Comparison of ENCODE assay signal across 1 cellular context in the genomic region with DNA sequence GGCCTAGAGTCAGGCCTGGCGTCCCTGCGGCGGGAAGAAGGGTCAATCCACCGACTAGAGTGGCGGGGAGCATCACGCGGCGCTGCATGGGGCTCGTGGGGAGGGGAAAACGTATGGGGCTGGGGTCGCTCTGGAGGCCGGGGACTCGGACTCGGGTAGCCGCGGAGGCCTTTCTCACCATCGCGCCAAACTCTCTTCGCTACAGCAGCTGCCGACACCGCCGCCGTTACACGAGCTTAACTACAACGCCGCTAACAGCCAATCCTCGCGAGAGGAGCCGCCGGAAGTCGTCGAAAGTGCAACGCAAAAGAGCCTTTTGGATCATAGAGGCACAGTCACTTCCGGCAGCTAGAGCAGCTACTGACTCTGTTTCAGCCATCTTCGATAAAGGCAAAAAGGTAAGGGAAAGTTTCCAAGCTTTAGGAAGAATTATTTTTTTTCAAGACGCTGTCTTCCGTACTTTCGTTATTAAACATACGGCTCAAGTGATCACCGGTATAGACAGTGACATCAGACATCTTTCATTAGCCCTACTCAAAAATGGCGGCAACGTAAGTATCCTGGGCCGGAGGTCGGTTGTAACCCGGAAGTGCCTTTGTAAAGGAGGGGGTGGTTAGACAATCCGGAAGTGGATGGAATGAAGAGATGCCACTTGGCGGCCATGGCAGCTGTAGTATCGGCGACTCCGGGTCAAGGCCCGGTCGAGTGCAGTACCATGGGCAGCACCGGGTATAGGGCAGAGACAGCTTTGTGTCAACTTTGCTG.
A peak's percentile ranks its signal among the peaks of the same experiment; 100 is the strongest.
TF ChIP-seq lines count a peak whose summit lies in the region.

A gene (minus strand): TSS at position 247 of the 765 bp plus-strand sequence. CDS start 66 bp downstream, at position 181.
A gene with protein sequence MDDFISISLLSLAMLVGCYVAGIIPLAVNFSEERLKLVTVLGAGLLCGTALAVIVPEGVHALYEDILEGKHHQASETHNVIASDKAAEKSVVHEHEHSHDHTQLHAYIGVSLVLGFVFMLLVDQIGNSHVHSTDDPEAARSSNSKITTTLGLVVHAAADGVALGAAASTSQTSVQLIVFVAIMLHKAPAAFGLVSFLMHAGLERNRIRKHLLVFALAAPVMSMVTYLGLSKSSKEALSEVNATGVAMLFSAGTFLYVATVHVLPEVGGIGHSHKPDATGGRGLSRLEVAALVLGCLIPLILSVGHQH (plus strand): TSS at position 640 of the 765 bp plus-strand sequence. CDS start 678 bp downstream, outside the sequence.

TF ChIP-seq in HepG2, 621 proteins besides CTCF, POLR2A, EP300 and RAD21 (continued from another document and continues in another):
- TF ChIP-seq, protein P1, sequence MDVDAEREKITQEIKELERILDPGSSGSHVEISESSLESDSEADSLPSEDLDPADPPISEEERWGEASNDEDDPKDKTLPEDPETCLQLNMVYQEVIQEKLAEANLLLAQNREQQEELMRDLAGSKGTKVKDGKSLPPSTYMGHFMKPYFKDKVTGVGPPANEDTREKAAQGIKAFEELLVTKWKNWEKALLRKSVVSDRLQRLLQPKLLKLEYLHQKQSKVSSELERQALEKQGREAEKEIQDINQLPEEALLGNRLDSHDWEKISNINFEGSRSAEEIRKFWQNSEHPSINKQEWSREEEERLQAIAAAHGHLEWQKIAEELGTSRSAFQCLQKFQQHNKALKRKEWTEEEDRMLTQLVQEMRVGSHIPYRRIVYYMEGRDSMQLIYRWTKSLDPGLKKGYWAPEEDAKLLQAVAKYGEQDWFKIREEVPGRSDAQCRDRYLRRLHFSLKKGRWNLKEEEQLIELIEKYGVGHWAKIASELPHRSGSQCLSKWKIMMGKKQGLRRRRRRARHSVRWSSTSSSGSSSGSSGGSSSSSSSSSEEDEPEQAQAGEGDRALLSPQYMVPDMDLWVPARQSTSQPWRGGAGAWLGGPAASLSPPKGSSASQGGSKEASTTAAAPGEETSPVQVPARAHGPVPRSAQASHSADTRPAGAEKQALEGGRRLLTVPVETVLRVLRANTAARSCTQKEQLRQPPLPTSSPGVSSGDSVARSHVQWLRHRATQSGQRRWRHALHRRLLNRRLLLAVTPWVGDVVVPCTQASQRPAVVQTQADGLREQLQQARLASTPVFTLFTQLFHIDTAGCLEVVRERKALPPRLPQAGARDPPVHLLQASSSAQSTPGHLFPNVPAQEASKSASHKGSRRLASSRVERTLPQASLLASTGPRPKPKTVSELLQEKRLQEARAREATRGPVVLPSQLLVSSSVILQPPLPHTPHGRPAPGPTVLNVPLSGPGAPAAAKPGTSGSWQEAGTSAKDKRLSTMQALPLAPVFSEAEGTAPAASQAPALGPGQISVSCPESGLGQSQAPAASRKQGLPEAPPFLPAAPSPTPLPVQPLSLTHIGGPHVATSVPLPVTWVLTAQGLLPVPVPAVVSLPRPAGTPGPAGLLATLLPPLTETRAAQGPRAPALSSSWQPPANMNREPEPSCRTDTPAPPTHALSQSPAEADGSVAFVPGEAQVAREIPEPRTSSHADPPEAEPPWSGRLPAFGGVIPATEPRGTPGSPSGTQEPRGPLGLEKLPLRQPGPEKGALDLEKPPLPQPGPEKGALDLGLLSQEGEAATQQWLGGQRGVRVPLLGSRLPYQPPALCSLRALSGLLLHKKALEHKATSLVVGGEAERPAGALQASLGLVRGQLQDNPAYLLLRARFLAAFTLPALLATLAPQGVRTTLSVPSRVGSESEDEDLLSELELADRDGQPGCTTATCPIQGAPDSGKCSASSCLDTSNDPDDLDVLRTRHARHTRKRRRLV (CRISPR knock-in tag; IDR thresholded peaks at IDR 0.05), result peak; percentile 39; the same call in 1 of the 2 replicates
- no peak for TF ChIP-seq RORA (CRISPR knock-in tag; IDR thresholded peaks at IDR 0.05)
- TF ChIP-seq NFATC3 (CRISPR knock-in tag; IDR thresholded peaks at IDR 0.05), result 0 out of 2 replicates have a peak, but pooled peaks have one; percentile 64
- no peak for TF ChIP-seq MLLT10 (CRISPR knock-in tag; IDR thresholded peaks at IDR 0.05)
- TF ChIP-seq ZNF598 (CRISPR knock-in tag; IDR thresholded peaks at IDR 0.05; ENCODE audit: borderline replicate concordance), result peak; percentile 66; the same call in 1 of the 2 replicates
- TF ChIP-seq ZBTB1 (CRISPR knock-in tag; IDR thresholded peaks at IDR 0.05; ENCODE audit: borderline replicate concordance), result no peak
- TF ChIP-seq ZNF773 (CRISPR knock-in tag; IDR thresholded peaks at IDR 0.05; ENCODE audit: borderline replicate concordance), result no peak
- TF ChIP-seq CAMTA2 (CRISPR knock-in tag; IDR thresholded peaks at IDR 0.05; ENCODE audit: borderline replicate concordance), result no peak
- no peak; the same call in 1 of the 2 replicates for TF ChIP-seq CBX5 (CRISPR knock-in tag; IDR thresholded peaks at IDR 0.05; ENCODE audit: borderline replicate concordance)
- peak; percentile 30; the same call in 1 of the 2 replicates for TF ChIP-seq JUNB (CRISPR knock-in tag; IDR thresholded peaks at IDR 0.05; ENCODE audit: borderline replicate concordance)
- TF ChIP-seq, protein P2, sequence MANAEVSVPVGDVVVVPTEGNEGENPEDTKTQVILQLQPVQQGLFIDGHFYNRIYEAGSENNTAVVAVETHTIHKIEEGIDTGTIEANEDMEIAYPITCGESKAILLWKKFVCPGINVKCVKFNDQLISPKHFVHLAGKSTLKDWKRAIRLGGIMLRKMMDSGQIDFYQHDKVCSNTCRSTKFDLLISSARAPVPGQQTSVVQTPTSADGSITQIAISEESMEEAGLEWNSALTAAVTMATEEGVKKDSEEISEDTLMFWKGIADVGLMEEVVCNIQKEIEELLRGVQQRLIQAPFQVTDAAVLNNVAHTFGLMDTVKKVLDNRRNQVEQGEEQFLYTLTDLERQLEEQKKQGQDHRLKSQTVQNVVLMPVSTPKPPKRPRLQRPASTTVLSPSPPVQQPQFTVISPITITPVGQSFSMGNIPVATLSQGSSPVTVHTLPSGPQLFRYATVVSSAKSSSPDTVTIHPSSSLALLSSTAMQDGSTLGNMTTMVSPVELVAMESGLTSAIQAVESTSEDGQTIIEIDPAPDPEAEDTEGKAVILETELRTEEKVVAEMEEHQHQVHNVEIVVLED (CRISPR knock-in tag; IDR thresholded peaks at IDR 0.05; ENCODE audit: borderline replicate concordance), result peak; percentile 84
- TF ChIP-seq PCBP2 (optimal IDR thresholded peaks at IDR 0.05; ENCODE audit: low read depth, low read length, poor library complexity, severe bottlenecking), result no peak
- TF ChIP-seq FOXA3 (CRISPR knock-in tag; IDR thresholded peaks at IDR 0.05), result peak; percentile 19
- TF ChIP-seq, protein P3, sequence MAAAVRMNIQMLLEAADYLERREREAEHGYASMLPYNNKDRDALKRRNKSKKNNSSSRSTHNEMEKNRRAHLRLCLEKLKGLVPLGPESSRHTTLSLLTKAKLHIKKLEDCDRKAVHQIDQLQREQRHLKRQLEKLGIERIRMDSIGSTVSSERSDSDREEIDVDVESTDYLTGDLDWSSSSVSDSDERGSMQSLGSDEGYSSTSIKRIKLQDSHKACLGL (CRISPR knock-in tag; IDR thresholded peaks at IDR 0.05), result no peak; the same call in 1 of the 2 replicates
- 0 out of 2 replicates have a peak, but pooled peaks have one; percentile 3 for TF ChIP-seq JUN (CRISPR knock-in tag; IDR thresholded peaks at IDR 0.05)
- TF ChIP-seq NCOA5 (CRISPR knock-in tag; IDR thresholded peaks at IDR 0.05), result no peak
- no peak for TF ChIP-seq ZFYVE20 (CRISPR knock-in tag; IDR thresholded peaks at IDR 0.05; ENCODE audit: borderline replicate concordance, low read depth)
- peak; percentile 36; the same call in 1 of the 2 replicates for TF ChIP-seq MIER3 (CRISPR knock-in tag; IDR thresholded peaks at IDR 0.05; ENCODE audit: borderline replicate concordance)
- TF ChIP-seq, protein P4, sequence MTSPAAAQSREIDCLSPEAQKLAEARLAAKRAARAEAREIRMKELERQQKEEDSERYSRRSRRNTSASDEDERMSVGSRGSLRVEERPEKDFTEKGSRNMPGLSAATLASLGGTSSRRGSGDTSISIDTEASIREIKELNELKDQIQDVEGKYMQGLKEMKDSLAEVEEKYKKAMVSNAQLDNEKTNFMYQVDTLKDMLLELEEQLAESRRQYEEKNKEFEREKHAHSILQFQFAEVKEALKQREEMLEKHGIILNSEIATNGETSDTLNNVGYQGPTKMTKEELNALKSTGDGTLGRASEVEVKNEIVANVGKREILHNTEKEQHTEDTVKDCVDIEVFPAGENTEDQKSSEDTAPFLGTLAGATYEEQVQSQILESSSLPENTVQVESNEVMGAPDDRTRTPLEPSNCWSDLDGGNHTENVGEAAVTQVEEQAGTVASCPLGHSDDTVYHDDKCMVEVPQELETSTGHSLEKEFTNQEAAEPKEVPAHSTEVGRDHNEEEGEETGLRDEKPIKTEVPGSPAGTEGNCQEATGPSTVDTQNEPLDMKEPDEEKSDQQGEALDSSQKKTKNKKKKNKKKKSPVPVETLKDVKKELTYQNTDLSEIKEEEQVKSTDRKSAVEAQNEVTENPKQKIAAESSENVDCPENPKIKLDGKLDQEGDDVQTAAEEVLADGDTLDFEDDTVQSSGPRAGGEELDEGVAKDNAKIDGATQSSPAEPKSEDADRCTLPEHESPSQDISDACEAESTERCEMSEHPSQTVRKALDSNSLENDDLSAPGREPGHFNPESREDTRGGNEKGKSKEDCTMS (CRISPR knock-in tag; conservative IDR thresholded peaks at IDR 0.05), result no peak
- TF ChIP-seq, protein P5, sequence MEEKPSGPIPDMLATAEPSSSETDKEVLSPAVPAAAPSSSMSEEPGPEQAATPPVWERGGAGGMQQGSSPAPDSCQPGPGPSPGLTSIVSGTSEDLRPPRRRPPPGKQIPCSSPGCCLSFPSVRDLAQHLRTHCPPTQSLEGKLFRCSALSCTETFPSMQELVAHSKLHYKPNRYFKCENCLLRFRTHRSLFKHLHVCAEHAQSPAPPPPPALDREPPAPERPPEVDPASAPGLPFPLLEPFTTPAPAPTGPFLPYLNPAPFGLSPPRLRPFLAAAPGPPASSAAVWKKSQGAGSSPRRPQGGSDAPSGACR (CRISPR knock-in tag; IDR thresholded peaks at IDR 0.05), result no peak
- TF ChIP-seq, protein P6, sequence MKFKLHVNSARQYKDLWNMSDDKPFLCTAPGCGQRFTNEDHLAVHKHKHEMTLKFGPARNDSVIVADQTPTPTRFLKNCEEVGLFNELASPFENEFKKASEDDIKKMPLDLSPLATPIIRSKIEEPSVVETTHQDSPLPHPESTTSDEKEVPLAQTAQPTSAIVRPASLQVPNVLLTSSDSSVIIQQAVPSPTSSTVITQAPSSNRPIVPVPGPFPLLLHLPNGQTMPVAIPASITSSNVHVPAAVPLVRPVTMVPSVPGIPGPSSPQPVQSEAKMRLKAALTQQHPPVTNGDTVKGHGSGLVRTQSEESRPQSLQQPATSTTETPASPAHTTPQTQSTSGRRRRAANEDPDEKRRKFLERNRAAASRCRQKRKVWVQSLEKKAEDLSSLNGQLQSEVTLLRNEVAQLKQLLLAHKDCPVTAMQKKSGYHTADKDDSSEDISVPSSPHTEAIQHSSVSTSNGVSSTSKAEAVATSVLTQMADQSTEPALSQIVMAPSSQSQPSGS (CRISPR knock-in tag; IDR thresholded peaks at IDR 0.05), result peak; percentile 23; the same call in 1 of the 2 replicates
- TF ChIP-seq ZNF660 (CRISPR knock-in tag; IDR thresholded peaks at IDR 0.05; ENCODE audit: borderline replicate concordance, low read depth), result no peak
- no peak for TF ChIP-seq NFE2L1 (CRISPR knock-in tag; IDR thresholded peaks at IDR 0.05; ENCODE audit: borderline replicate concordance)
- TF ChIP-seq SIN3A (IDR thresholded peaks at IDR 0.05; ENCODE audit: borderline replicate concordance, low read depth, low read length), result peak; percentile 55
- no peak for TF ChIP-seq MBNL3 (CRISPR knock-in tag; conservative IDR thresholded peaks at IDR 0.05)
- TF ChIP-seq, protein P7, sequence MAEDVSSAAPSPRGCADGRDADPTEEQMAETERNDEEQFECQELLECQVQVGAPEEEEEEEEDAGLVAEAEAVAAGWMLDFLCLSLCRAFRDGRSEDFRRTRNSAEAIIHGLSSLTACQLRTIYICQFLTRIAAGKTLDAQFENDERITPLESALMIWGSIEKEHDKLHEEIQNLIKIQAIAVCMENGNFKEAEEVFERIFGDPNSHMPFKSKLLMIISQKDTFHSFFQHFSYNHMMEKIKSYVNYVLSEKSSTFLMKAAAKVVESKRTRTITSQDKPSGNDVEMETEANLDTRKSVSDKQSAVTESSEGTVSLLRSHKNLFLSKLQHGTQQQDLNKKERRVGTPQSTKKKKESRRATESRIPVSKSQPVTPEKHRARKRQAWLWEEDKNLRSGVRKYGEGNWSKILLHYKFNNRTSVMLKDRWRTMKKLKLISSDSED (CRISPR knock-in tag; IDR thresholded peaks at IDR 0.05), result no peak
- no peak for TF ChIP-seq TOPORS (CRISPR knock-in tag; IDR thresholded peaks at IDR 0.05)
- TF ChIP-seq FOXK1 (CRISPR knock-in tag; IDR thresholded peaks at IDR 0.05; ENCODE audit: borderline replicate concordance, low read depth), result peak; percentile 85
- TF ChIP-seq SIX1 (CRISPR knock-in tag; IDR thresholded peaks at IDR 0.05; ENCODE audit: borderline replicate concordance), result no peak; the same call in 1 of the 2 replicates
- TF ChIP-seq SNAI1 (CRISPR knock-in tag; IDR thresholded peaks at IDR 0.05; ENCODE audit: borderline replicate concordance), result no peak
- TF ChIP-seq SP1 (IDR thresholded peaks at IDR 0.05), result no peak
- peak; percentile 23 for TF ChIP-seq SP1 (CRISPR knock-in tag; IDR thresholded peaks at IDR 0.05)
